ENCODE assay signal across 24 cellular contexts in genomic region chr13:64997438-64997837, GRCh38.
DNase-seq lines count a peak whose midpoint lies in the region; ATAC-seq and TF ChIP-seq lines count a peak whose summit lies in the region.
"Had no signal": no experiment of that assay in that cellular context is flagged by ENCODE, and none has a peak within 500 bp of the region (broad histone marks: within the 10 kb centered on the region; RNA-seq: fewer than 3 reads in every experiment).

No MANE protein-coding gene starts in this region.

- DNase-seq in GM23338 (ENCODE audit: low spot score) (peak; percentile 16), endodermal cell (no peak), progenitor cell of endocrine pancreas (ENCODE audit: low spot score, unreplicated experiment) (no peak), RPMI8226 (no peak), MG63 (no peak)
- no peak for DNase-seq in activated CD8-positive, alpha-beta memory T cell treated with anti-CD3 and anti-CD28 coated beads for 24 hours
- DNase-seq: Calu3; CD8-positive, alpha-beta memory T cell; DMS153; GM23248; HCEC 1CT; NCI-H1092; NCI-H1436 treated with DMSO at 0.1 percent for 48 hours; NCI-H1930; NCI-H226; NCI-H510A treated with DMSO at 0.1 percent for 48 hours; NCI-H774; NK-92 treated with Interleukin-12 subunit alpha and Interleukin-12 subunit beta, amount 100 ng/mL, for 24 hours; Peyer's patch had no signal

- peaks cover 13% of the 10 kb centered on the region for H3K9me3 ChIP-seq in OCI-LY1 (ENCODE audit: low read length)
- H3K9me3 ChIP-seq in endodermal cell (ENCODE audit: control insufficient read depth, low read length) = no peaks in the 10 kb centered on the region
- no peaks in the 10 kb centered on the region for H3K9me3 ChIP-seq in MG63
- H3K9me3 ChIP-seq: Peyer's patch, SJSA1 had no signal

- H3K9me2 ChIP-seq in GM23338 (ENCODE audit: insufficient read depth) = no peaks in the 10 kb centered on the region
- no peaks in the 10 kb centered on the region for H3K9me2 ChIP-seq in OCI-LY1 (ENCODE audit: low read depth, low read length)

- H3K4me3 Mint-ChIP-seq in GM23338 (no peak overlapping the region), endodermal cell (no peak overlapping the region), progenitor cell of endocrine pancreas (ENCODE audit: low read depth) (no peak overlapping the region)
- H3K4me3 Mint-ChIP-seq: CD8-positive, alpha-beta memory T cell had no signal

- ATAC-seq in GM23338 = no peak
- ATAC-seq in HG03521 (IDR thresholded peaks at IDR 0.05; ENCODE audit: unreplicated experiment) = no peak
- ATAC-seq: Right ventricle myocardium inferior had no signal

- H3K36me3 Mint-ChIP-seq in GM23338 (ENCODE audit: low read depth) (no peaks in the 10 kb centered on the region), endodermal cell (ENCODE audit: low read depth) (no peaks in the 10 kb centered on the region), progenitor cell of endocrine pancreas (ENCODE audit: insufficient read depth) (no peaks in the 10 kb centered on the region)
- H3K36me3 Mint-ChIP-seq: CD8-positive, alpha-beta memory T cell had no signal

- no peak overlapping the region for H3K4me3 ChIP-seq in GM23338
- no peak overlapping the region for H3K4me3 ChIP-seq in OCI-LY1 (ENCODE audit: low read depth, low read length, poor library complexity, severe bottlenecking)
- no peak overlapping the region for H3K4me3 ChIP-seq in endodermal cell (ENCODE audit: low read length)
- H3K4me3 ChIP-seq in MG63 = no peak overlapping the region
- H3K4me3 ChIP-seq: BLaER1 treated with 17β-estradiol and CSF1 and Interleukin-3, amounts not matched to agents 10 nM and 100 nM; GM23248; Peyer's patch; SJSA1 had no signal

- TF ChIP-seq CTCF in GM23338 (conservative IDR thresholded peaks at IDR 0.05; ENCODE audit: low read depth in 2 of 2) (peak in 1 of 2 experiments; percentile 47; a peak in 2 of 4 replicates), OCI-LY1 (IDR thresholded peaks at IDR 0.05; ENCODE audit: low read length) (no peak; the same call in 1 of the 2 replicates), endodermal cell (conservative IDR thresholded peaks at IDR 0.05) (peak; percentile 59), progenitor cell of endocrine pancreas (IDR thresholded peaks at IDR 0.05; ENCODE audit: unreplicated experiment) (peak; percentile 15)

- H3K36me3 ChIP-seq in GM23338 (ENCODE audit: insufficient read depth) = no peaks in the 10 kb centered on the region
- no peaks in the 10 kb centered on the region; the same call in 1 of the 2 replicates for H3K36me3 ChIP-seq in OCI-LY1 (ENCODE audit: insufficient read depth, low read length)
- H3K36me3 ChIP-seq in endodermal cell (ENCODE audit: control insufficient read depth, insufficient read depth, low read length) = no peaks in the 10 kb centered on the region
- H3K36me3 ChIP-seq in MG63 = no peaks in the 10 kb centered on the region
- H3K36me3 ChIP-seq: BLaER1 treated with 17β-estradiol and CSF1 and Interleukin-3, amounts not matched to agents 10 nM and 100 nM; Peyer's patch; SJSA1 had no signal

- H3K27me3 Mint-ChIP-seq in GM23338 (ENCODE audit: insufficient read depth, low read depth, poor library complexity) (no peaks in the 10 kb centered on the region), endodermal cell (ENCODE audit: insufficient read depth) (no peaks in the 10 kb centered on the region), progenitor cell of endocrine pancreas (no peaks in the 10 kb centered on the region)
- H3K27me3 Mint-ChIP-seq: CD8-positive, alpha-beta memory T cell had no signal

- H3K27ac Mint-ChIP-seq in GM23338 = no peak overlapping the region
- H3K27ac Mint-ChIP-seq in endodermal cell = no peak overlapping the region
- no peak overlapping the region for H3K27ac Mint-ChIP-seq in progenitor cell of endocrine pancreas
- H3K27ac Mint-ChIP-seq: CD8-positive, alpha-beta memory T cell had no signal

- H3K79me2 ChIP-seq in GM23338 (replicated peaks; ENCODE audit: insufficient read depth) (no peaks in the 10 kb centered on the region), OCI-LY1 (ENCODE audit: insufficient read depth, low read length) (no peaks in the 10 kb centered on the region)

- H3K4me1 ChIP-seq in GM23338 (ENCODE audit: insufficient read depth) = no peaks in the 10 kb centered on the region
- peaks cover 30% of the 10 kb centered on the region for H3K4me1 ChIP-seq in OCI-LY1 (ENCODE audit: insufficient read depth, low read length, severe bottlenecking)
- H3K4me1 ChIP-seq in endodermal cell (ENCODE audit: control insufficient read depth, insufficient read depth, low read length) = no peaks in the 10 kb centered on the region
- H3K4me1 ChIP-seq: Peyer's patch had no signal

- H3K9me3 Mint-ChIP-seq in GM23338 (no peaks in the 10 kb centered on the region), endodermal cell (no peaks in the 10 kb centered on the region), progenitor cell of endocrine pancreas (ENCODE audit: low read depth) (peaks cover 5% of the 10 kb centered on the region)

- no peaks in the 10 kb centered on the region for H3F3A ChIP-seq in GM23338 (replicated peaks; ENCODE audit: low read depth)
- H3F3A ChIP-seq in OCI-LY1 (ENCODE audit: insufficient read depth, low read length) = no peaks in the 10 kb centered on the region

- no peak overlapping the region for H3K9ac ChIP-seq in OCI-LY1 (ENCODE audit: low read length)
- H3K9ac ChIP-seq in endodermal cell (ENCODE audit: extremely low read depth, low read length, poor library complexity, severe bottlenecking) = no peak overlapping the region
- H3K9ac ChIP-seq: BLaER1 treated with 17β-estradiol and CSF1 and Interleukin-3, amounts not matched to agents 10 nM and 100 nM; GM23248 had no signal

- 92 to 100% methylated on average over 2 to 4 of the region's 5 CpGs for WGBS in endodermal cell (ENCODE audit: insufficient coverage in 1 of 2, insufficient read length in 1 of 2), 2 experiments

- H4K20me1 ChIP-seq in GM23338 (replicated peaks; ENCODE audit: insufficient read depth) (no peaks in the 10 kb centered on the region; the same call in 1 of the 2 replicates), OCI-LY1 (ENCODE audit: insufficient read depth, low read length) (no peaks in the 10 kb centered on the region)
- H4K20me1 ChIP-seq: BLaER1 treated with 17β-estradiol and CSF1 and Interleukin-3, amounts not matched to agents 10 nM and 100 nM had no signal

- H3K27ac ChIP-seq in GM23338 (ENCODE audit: low read depth) (no peak overlapping the region), OCI-LY1 (ENCODE audit: low read depth, low read length, poor library complexity, severe bottlenecking) (no peak overlapping the region), endodermal cell (ENCODE audit: low read depth, low read length) (no peak overlapping the region)
- H3K27ac ChIP-seq: BLaER1 treated with 17β-estradiol and CSF1 and Interleukin-3, amounts not matched to agents 10 nM and 100 nM; GM23248; Peyer's patch; SJSA1 had no signal

- H2AFZ ChIP-seq in GM23338 (no peak overlapping the region), OCI-LY1 (ENCODE audit: low read length) (peak overlapping the region; percentile 86; the same call in 1 of the 2 replicates)
- H2AFZ ChIP-seq: GM23248 had no signal

- H3K4me1 Mint-ChIP-seq in GM23338 (peaks cover 4% of the 10 kb centered on the region; the same call in 2 of the 3 replicates), endodermal cell (no peaks in the 10 kb centered on the region), progenitor cell of endocrine pancreas (ENCODE audit: low read depth) (no peaks in the 10 kb centered on the region)
- H3K4me1 Mint-ChIP-seq: CD8-positive, alpha-beta memory T cell had no signal

- H3K4me2 ChIP-seq in GM23338 = no peak overlapping the region
- H3K4me2 ChIP-seq in OCI-LY1 (ENCODE audit: low read length) = no peak overlapping the region
- H3K4me2 ChIP-seq: BLaER1 treated with 17β-estradiol and CSF1 and Interleukin-3, amounts not matched to agents 10 nM and 100 nM had no signal

- H3K27me3 ChIP-seq in GM23338 (ENCODE audit: insufficient read depth) (no peaks in the 10 kb centered on the region), OCI-LY1 (ENCODE audit: insufficient read depth, low read length) (no peaks in the 10 kb centered on the region), endodermal cell (ENCODE audit: control insufficient read depth, insufficient read depth, low read length, poor library complexity, severe bottlenecking) (no peaks in the 10 kb centered on the region), MG63 (no peaks in the 10 kb centered on the region)
- H3K27me3 ChIP-seq: BLaER1 treated with 17β-estradiol and CSF1 and Interleukin-3, amounts not matched to agents 10 nM and 100 nM; Peyer's patch; SJSA1 had no signal

TF ChIP-seq in GM23338, 12 proteins besides CTCF, POLR2A, EP300 and RAD21 (continues in another document):
- TF ChIP-seq POLR2AphosphoS5 (IDR thresholded peaks at IDR 0.05; ENCODE audit: low read depth) (no peak), NANOG (IDR thresholded peaks at IDR 0.05; ENCODE audit: borderline replicate concordance) (no peak), CREB1 (CRISPR knock-in tag; IDR thresholded peaks at IDR 0.05; ENCODE audit: low read depth) (no peak)
